ENCODE assay signal across 1 cellular context in the genomic region with DNA sequence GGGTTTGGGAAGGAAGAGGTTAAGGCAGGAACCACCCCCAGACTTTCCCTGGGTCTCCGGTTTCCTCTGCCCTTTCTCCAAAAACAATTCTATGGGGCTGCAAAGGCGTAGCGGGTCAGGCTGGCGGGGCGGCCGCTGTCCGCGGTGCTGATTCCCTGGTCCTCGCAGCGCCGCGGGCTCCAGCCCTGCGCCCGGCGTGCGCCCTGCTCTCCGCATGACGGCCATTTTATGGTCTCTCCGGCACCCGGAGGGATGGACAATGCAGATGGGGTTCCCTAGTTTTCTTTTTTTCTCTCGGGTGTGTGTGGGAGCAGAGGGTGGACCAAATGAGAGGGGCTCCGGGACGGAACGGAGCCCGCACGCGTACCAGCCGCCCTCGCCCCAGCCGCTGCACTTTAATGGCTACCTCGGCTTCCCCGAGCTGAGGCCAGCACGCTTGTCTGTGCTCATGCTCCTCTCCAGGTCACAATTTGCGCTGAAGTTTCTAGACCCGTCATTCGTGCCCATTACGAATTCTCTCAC.
A peak's percentile ranks its signal among the peaks of the same experiment; 100 is the strongest.
TF ChIP-seq lines count a peak whose summit lies in the region.

No MANE protein-coding gene starts in this region.

TF ChIP-seq in HepG2, 621 proteins besides CTCF, POLR2A, EP300 and RAD21 (continued from another document):
- TF ChIP-seq, protein P1, sequence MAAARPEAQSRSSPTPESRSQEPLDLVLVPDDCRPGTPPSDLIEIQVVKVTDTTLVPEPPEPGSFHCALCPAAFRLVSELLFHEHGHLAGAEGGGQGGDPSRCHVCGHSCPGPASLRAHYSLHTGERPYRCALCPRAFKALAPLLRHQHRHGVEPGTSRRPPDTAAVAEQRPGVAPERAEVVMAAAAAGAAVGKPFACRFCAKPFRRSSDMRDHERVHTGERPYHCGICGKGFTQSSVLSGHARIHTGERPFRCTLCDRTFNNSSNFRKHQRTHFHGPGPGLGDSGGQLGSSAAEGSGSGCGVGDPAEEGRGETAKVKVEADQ (CRISPR knock-in tag; IDR thresholded peaks at IDR 0.05; ENCODE audit: borderline replicate concordance), result no peak
- TF ChIP-seq ZNF496 (CRISPR knock-in tag; IDR thresholded peaks at IDR 0.05; ENCODE audit: insufficient replicate concordance), result no peak
- TF ChIP-seq, protein P2, sequence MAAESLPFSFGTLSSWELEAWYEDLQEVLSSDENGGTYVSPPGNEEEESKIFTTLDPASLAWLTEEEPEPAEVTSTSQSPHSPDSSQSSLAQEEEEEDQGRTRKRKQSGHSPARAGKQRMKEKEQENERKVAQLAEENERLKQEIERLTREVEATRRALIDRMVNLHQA (CRISPR knock-in tag; IDR thresholded peaks at IDR 0.05), result no peak
- peak; percentile 35; the same call in 1 of the 2 replicates for TF ChIP-seq STAG1 (CRISPR knock-in tag; IDR thresholded peaks at IDR 0.05)
- TF ChIP-seq PAX8 (CRISPR knock-in tag; IDR thresholded peaks at IDR 0.05; ENCODE audit: borderline replicate concordance), result no peak
- TF ChIP-seq CREB1 (IDR thresholded peaks at IDR 0.05), result no peak
- no peak for TF ChIP-seq CREB1 (CRISPR knock-in tag; IDR thresholded peaks at IDR 0.05)
- TF ChIP-seq ZNF225 (CRISPR knock-in tag; IDR thresholded peaks at IDR 0.05), result no peak
- TF ChIP-seq, protein P3, sequence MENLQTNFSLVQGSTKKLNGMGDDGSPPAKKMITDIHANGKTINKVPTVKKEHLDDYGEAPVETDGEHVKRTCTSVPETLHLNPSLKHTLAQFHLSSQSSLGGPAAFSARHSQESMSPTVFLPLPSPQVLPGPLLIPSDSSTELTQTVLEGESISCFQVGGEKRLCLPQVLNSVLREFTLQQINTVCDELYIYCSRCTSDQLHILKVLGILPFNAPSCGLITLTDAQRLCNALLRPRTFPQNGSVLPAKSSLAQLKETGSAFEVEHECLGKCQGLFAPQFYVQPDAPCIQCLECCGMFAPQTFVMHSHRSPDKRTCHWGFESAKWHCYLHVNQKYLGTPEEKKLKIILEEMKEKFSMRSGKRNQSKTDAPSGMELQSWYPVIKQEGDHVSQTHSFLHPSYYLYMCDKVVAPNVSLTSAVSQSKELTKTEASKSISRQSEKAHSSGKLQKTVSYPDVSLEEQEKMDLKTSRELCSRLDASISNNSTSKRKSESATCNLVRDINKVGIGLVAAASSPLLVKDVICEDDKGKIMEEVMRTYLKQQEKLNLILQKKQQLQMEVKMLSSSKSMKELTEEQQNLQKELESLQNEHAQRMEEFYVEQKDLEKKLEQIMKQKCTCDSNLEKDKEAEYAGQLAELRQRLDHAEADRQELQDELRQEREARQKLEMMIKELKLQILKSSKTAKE (CRISPR knock-in tag; IDR thresholded peaks at IDR 0.05; ENCODE audit: borderline replicate concordance), result no peak
- no peak for TF ChIP-seq ZNF207 (IDR thresholded peaks at IDR 0.05; ENCODE audit: borderline replicate concordance)
- TF ChIP-seq NFYC (CRISPR knock-in tag; IDR thresholded peaks at IDR 0.05), result no peak
- TF ChIP-seq MIXL1 (CRISPR knock-in tag; IDR thresholded peaks at IDR 0.05), result no peak
- no peak for TF ChIP-seq WIZ (CRISPR knock-in tag; IDR thresholded peaks at IDR 0.05)
- TF ChIP-seq, protein P4, sequence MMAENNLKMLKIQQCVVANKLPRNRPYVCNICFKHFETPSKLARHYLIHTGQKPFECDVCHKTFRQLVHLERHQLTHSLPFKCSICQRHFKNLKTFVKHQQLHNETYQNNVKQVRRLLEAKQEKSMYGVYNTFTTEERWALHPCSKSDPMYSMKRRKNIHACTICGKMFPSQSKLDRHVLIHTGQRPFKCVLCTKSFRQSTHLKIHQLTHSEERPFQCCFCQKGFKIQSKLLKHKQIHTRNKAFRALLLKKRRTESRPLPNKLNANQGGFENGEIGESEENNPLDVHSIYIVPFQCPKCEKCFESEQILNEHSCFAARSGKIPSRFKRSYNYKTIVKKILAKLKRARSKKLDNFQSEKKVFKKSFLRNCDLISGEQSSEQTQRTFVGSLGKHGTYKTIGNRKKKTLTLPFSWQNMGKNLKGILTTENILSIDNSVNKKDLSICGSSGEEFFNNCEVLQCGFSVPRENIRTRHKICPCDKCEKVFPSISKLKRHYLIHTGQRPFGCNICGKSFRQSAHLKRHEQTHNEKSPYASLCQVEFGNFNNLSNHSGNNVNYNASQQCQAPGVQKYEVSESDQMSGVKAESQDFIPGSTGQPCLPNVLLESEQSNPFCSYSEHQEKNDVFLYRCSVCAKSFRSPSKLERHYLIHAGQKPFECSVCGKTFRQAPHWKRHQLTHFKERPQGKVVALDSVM (CRISPR knock-in tag; IDR thresholded peaks at IDR 0.05), result no peak
- TF ChIP-seq, protein P5, sequence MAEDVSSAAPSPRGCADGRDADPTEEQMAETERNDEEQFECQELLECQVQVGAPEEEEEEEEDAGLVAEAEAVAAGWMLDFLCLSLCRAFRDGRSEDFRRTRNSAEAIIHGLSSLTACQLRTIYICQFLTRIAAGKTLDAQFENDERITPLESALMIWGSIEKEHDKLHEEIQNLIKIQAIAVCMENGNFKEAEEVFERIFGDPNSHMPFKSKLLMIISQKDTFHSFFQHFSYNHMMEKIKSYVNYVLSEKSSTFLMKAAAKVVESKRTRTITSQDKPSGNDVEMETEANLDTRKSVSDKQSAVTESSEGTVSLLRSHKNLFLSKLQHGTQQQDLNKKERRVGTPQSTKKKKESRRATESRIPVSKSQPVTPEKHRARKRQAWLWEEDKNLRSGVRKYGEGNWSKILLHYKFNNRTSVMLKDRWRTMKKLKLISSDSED (CRISPR knock-in tag; IDR thresholded peaks at IDR 0.05), result peak; percentile 87; the same call in 1 of the 2 replicates
- TF ChIP-seq ZNF766 (CRISPR knock-in tag; IDR thresholded peaks at IDR 0.05; ENCODE audit: borderline replicate concordance), result peak; percentile 88
- no peak for TF ChIP-seq NR1H2 (CRISPR knock-in tag; IDR thresholded peaks at IDR 0.05; ENCODE audit: borderline replicate concordance, low read depth)
- TF ChIP-seq, protein P6, sequence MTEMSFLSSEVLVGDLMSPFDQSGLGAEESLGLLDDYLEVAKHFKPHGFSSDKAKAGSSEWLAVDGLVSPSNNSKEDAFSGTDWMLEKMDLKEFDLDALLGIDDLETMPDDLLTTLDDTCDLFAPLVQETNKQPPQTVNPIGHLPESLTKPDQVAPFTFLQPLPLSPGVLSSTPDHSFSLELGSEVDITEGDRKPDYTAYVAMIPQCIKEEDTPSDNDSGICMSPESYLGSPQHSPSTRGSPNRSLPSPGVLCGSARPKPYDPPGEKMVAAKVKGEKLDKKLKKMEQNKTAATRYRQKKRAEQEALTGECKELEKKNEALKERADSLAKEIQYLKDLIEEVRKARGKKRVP (CRISPR knock-in tag; IDR thresholded peaks at IDR 0.05), result 0 out of 4 replicates have a peak, but pooled peaks of 1 of the 2 experiments have one; percentile 18
- no peak for TF ChIP-seq MYNN (CRISPR knock-in tag; IDR thresholded peaks at IDR 0.05; ENCODE audit: low read depth)
- TF ChIP-seq ATF1 (CRISPR knock-in tag; IDR thresholded peaks at IDR 0.05), result no peak
- TF ChIP-seq MTA1 (CRISPR knock-in tag; IDR thresholded peaks at IDR 0.05; ENCODE audit: borderline replicate concordance), result no peak
- no peak for TF ChIP-seq HDAC2 (CRISPR knock-in tag; IDR thresholded peaks at IDR 0.05)
- TF ChIP-seq CHCHD3 (CRISPR knock-in tag; IDR thresholded peaks at IDR 0.05), result no peak
- TF ChIP-seq ZNF253 (CRISPR knock-in tag; IDR thresholded peaks at IDR 0.05; ENCODE audit: borderline replicate concordance), result peak; percentile 60; the same call in 1 of the 2 replicates
- no peak for TF ChIP-seq RFXANK (CRISPR knock-in tag; IDR thresholded peaks at IDR 0.05)
- TF ChIP-seq, protein P7, sequence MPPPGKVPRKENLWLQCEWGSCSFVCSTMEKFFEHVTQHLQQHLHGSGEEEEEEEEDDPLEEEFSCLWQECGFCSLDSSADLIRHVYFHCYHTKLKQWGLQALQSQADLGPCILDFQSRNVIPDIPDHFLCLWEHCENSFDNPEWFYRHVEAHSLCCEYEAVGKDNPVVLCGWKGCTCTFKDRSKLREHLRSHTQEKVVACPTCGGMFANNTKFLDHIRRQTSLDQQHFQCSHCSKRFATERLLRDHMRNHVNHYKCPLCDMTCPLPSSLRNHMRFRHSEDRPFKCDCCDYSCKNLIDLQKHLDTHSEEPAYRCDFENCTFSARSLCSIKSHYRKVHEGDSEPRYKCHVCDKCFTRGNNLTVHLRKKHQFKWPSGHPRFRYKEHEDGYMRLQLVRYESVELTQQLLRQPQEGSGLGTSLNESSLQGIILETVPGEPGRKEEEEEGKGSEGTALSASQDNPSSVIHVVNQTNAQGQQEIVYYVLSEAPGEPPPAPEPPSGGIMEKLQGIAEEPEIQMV (CRISPR knock-in tag; IDR thresholded peaks at IDR 0.05; ENCODE audit: low read depth), result 0 out of 2 replicates have a peak, but pooled peaks have one; percentile 39
- no peak for TF ChIP-seq ARNT (IDR thresholded peaks at IDR 0.05)
- no peak for TF ChIP-seq KDM6A (CRISPR knock-in tag; IDR thresholded peaks at IDR 0.05; ENCODE audit: low read depth)
- no peak for TF ChIP-seq PPARG (CRISPR knock-in tag; conservative IDR thresholded peaks at IDR 0.05)
- TF ChIP-seq ZNF788 (CRISPR knock-in tag; IDR thresholded peaks at IDR 0.05; ENCODE audit: borderline replicate concordance), result no peak
- TF ChIP-seq, protein P8, sequence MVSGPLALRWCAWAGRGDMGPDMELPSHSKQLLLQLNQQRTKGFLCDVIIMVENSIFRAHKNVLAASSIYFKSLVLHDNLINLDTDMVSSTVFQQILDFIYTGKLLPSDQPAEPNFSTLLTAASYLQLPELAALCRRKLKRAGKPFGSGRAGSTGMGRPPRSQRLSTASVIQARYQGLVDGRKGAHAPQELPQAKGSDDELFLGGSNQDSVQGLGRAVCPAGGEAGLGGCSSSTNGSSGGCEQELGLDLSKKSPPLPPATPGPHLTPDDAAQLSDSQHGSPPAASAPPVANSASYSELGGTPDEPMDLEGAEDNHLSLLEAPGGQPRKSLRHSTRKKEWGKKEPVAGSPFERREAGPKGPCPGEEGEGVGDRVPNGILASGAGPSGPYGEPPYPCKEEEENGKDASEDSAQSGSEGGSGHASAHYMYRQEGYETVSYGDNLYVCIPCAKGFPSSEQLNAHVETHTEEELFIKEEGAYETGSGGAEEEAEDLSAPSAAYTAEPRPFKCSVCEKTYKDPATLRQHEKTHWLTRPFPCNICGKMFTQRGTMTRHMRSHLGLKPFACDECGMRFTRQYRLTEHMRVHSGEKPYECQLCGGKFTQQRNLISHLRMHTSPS (CRISPR knock-in tag; IDR thresholded peaks at IDR 0.05; ENCODE audit: low read depth), result no peak
- no peak for TF ChIP-seq HIVEP1 (CRISPR knock-in tag; IDR thresholded peaks at IDR 0.05)
- no peak for TF ChIP-seq CBX2 (IDR thresholded peaks at IDR 0.05; ENCODE audit: low read depth, low read length)
- no peak for TF ChIP-seq CBX2 (CRISPR knock-in tag; IDR thresholded peaks at IDR 0.05; ENCODE audit: low read depth)
- TF ChIP-seq DNMT1 (CRISPR knock-in tag; IDR thresholded peaks at IDR 0.05), result no peak
- TF ChIP-seq, protein P9, sequence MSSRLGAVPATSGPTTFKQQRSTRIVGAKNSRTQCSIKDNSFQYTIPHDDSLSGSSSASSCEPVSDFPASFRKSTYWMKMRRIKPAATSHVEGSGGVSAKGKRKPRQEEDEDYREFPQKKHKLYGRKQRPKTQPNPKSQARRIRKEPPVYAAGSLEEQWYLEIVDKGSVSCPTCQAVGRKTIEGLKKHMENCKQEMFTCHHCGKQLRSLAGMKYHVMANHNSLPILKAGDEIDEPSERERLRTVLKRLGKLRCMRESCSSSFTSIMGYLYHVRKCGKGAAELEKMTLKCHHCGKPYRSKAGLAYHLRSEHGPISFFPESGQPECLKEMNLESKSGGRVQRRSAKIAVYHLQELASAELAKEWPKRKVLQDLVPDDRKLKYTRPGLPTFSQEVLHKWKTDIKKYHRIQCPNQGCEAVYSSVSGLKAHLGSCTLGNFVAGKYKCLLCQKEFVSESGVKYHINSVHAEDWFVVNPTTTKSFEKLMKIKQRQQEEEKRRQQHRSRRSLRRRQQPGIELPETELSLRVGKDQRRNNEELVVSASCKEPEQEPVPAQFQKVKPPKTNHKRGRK (CRISPR knock-in tag; IDR thresholded peaks at IDR 0.05), result no peak
- TF ChIP-seq SRY (CRISPR knock-in tag; IDR thresholded peaks at IDR 0.05), result peak; percentile 94
- TF ChIP-seq ERF (CRISPR knock-in tag; IDR thresholded peaks at IDR 0.05), result peak; percentile 66; the same call in 1 of the 2 replicates
